ENCODE assay signal across 19 cellular contexts in genomic region chr11:1997755-1998154, GRCh38. TPM values are rescaled to one million over a fixed set of nuclear protein-coding genes. Genes with fewer than 3 reads are reported as not detected.
DNase-seq lines count a peak whose midpoint lies in the region; ATAC-seq, FAIRE-seq and TF ChIP-seq lines count a peak whose summit lies in the region.
"Had no signal": no experiment of that assay in that cellular context is flagged by ENCODE, and none has a peak within 500 bp of the region (broad histone marks: within the 10 kb centered on the region; RNA-seq: fewer than 3 reads in every experiment).

Gene H19, minus strand, starts transcription at chr11:1997842.

- H3K27ac ChIP-seq in ovary, result no peak within 1 kb of the TSS
- H3K27ac ChIP-seq in tibial artery, result no peak within 1 kb of the TSS
- H3K27ac ChIP-seq: parathyroid adenoma had no signal

- no peaks in the 10 kb centered on the region for H3K9me3 ChIP-seq in ovary
- no peaks in the 10 kb centered on the region for H3K9me3 ChIP-seq in tibial artery

- H3K27me3 ChIP-seq in bronchial epithelial cell (ENCODE audit: control insufficient read depth, insufficient read depth, low read length) (no peaks in the 10 kb centered on the region), ovary (no peaks in the 10 kb centered on the region), tibial artery (no peaks in the 10 kb centered on the region)

- TF ChIP-seq EP300 in ovary (IDR thresholded peaks at IDR 0.05), result no peak

- peak; percentile 79 for ATAC-seq in left ventricle myocardium superior
- ATAC-seq: CD8-positive, alpha-beta T cell had no signal

- H3K4me3 ChIP-seq in bronchial epithelial cell (ENCODE audit: low read depth, low read length) (no peak within 1 kb of the TSS), ovary (no peak within 1 kb of the TSS), tibial artery (no peak within 1 kb of the TSS)

- WGBS in ovary, 3 donors, result no CpG with 5 or more reads among the region's 14 CpGs

- TF ChIP-seq CTCF in bronchial epithelial cell (IDR thresholded peaks at IDR 0.05; ENCODE audit: insufficient read depth, low read length, severe bottlenecking), result no peak
- TF ChIP-seq CTCF in ovary (IDR thresholded peaks at IDR 0.05), result no peak
- no peak for TF ChIP-seq CTCF in tibial artery (IDR thresholded peaks at IDR 0.05)

- H3K4me1 ChIP-seq in ovary (ENCODE audit: insufficient read depth) (no peaks in the 10 kb centered on the region), tibial artery (no peaks in the 10 kb centered on the region)
- H3K4me1 ChIP-seq: parathyroid adenoma had no signal

- no peaks in the 10 kb centered on the region for H3K36me3 ChIP-seq in bronchial epithelial cell (ENCODE audit: control insufficient read depth, insufficient read depth, low read length)
- no peaks in the 10 kb centered on the region for H3K36me3 ChIP-seq in ovary
- H3K36me3 ChIP-seq in tibial artery, result no peaks in the 10 kb centered on the region

- DNase-seq in bronchial epithelial cell (ENCODE audit: low read depth), result no peak
- DNase-seq in left ventricle myocardium superior, result no peak
- DNase-seq in ovary, result no peak
- no peak for DNase-seq in ureter (ENCODE audit: low spot score)
- DNase-seq in SIG-M5 treated with dmso at 0.1 percent for 504 hours (lab: John Stamatoyannopoulos, UW; ENCODE audit: unreplicated experiment), result no peak
- DNase-seq in NCI-H748 treated with DMSO at 0.1 percent for 48 hours (lab: John Stamatoyannopoulos, UW), result no peak
- no peak for DNase-seq in NCI-H526 (lab: John Stamatoyannopoulos, UW)
- no peak for DNase-seq in tibial artery
- DNase-seq: activated CD4-positive, alpha-beta T cell treated with anti-CD3 and anti-CD28 coated beads, Interleukin-2, amount 10 ng/mL, durations not matched to agents 7 days and 5 days; activated T-cell treated with anti-CD3 and anti-CD28 coated beads, Interleukin-2, amount 50 U/mL, for 72 hours; anterior cingulate cortex; CD8-positive, alpha-beta T cell; effector CD8-positive, alpha-beta T cell; head of caudate nucleus; stimulated activated CD4-positive, alpha-beta T cell treated with anti-CD3 and anti-CD28 coated beads, Interleukin-4, amount 100 ng/mL, for 4 hours; stimulated activated naive CD4-positive, alpha-beta T cell treated with Interleukin-2 at 50 U/mL for 16 hours; T-helper 2 cell had no signal

- FAIRE-seq in bronchial epithelial cell (lab: Jason Lieb, UNC), result no peak
- FAIRE-seq: G401.6 had no signal

- TF ChIP-seq POLR2A in ovary (IDR thresholded peaks at IDR 0.05), result no peak

- intact Hi-C loops in left ventricle myocardium superior (cut with micrococcal nuclease) (no loop called here), ovary (cut with DNase I) (no loop called here), tibial artery (cut with DNase I; ENCODE audit: low total_unique reads) (no loop called here)

RNA-seq across cellular contexts. Expression of gene H19, which starts in this region (rescaled TPM):
- total RNA-seq in bronchial epithelial cell (19.7 and 59.4 TPM in 2 replicates), left ventricle myocardium superior (738 TPM), ovary (1,000 to 10,000 TPM in 3 of 7 donors, 100 to 1,000 TPM in 4; 113 to 2,888 (median 765) TPM), ureter (130 TPM)
- polyA plus RNA-seq in ovary, result 100 to 1,000 TPM; 315 to 601 TPM
- total RNA-seq: activated CD4-positive, alpha-beta T cell treated with anti-CD3 and anti-CD28 coated beads, Interleukin-2, amount 10 ng/mL, durations not matched to agents 7 days and 5 days; activated T-cell treated with anti-CD3 and anti-CD28 coated beads, Interleukin-2, amount 50 U/mL, for 72 hours; CD8-positive, alpha-beta T cell had no signal
